In the genomic region with DNA sequence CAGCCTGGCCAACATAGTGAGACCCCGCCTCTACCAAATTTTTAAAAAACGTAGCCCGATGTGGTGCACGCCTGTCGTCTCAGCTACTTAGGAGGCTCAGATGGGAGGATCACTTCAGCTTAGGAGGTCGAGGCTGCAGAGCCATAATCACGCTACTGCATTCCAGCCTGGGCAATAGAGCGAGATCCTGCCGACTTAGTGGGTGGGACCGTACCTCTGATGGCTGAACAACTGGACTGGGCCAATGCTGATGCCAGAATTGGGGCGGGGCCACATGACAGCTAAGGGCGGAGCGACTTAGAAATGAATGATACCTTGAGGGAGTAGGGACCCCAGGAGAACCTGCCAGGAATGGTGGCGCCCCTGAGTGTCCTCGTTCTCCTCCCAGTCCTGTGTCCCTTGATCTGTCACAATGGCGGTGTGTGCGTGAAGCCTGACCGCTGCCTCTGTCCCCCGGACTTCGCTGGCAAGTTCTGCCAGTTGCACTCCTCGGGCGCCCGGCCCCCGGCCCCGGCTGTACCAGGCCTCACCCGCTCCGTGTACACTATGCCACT, we compare ENCODE assay signal across 7 cellular contexts. TPM values are rescaled to one million over a fixed set of nuclear protein-coding genes. Genes with fewer than 3 reads are reported as not detected.
DNase-seq lines count a peak whose midpoint lies in the region; ATAC-seq and TF ChIP-seq lines count a peak whose summit lies in the region.

No MANE protein-coding gene starts in this region.

- H3K36me3 ChIP-seq in right atrium auricular region: no peaks in the 10 kb centered on the region

- no peaks in the 10 kb centered on the region for H3K9me3 Mint-ChIP-seq in stimulated activated effector memory CD8-positive, alpha-beta T cell treated with anti-CD3 and anti-CD28 coated beads, Interleukin-12 subunit alpha, Interleukin-12 subunit beta, amount 100 ng/mL, for 72 hours

- H3K9me3 ChIP-seq in right atrium auricular region: no peaks in the 10 kb centered on the region

- TF ChIP-seq CTCF in HFF-Myc (IDR thresholded peaks at IDR 0.05; ENCODE audit: low read depth, low read length, missing control alignments) (no peak), right atrium auricular region (IDR thresholded peaks at IDR 0.05) (no peak)

- H3K4me1 Mint-ChIP-seq in stimulated activated effector memory CD8-positive, alpha-beta T cell treated with anti-CD3 and anti-CD28 coated beads, Interleukin-12 subunit alpha, Interleukin-12 subunit beta, amount 100 ng/mL, for 72 hours: peaks cover 86% of the 10 kb centered on the region

- peak overlapping the region; percentile 66 to 86 for H3K27ac ChIP-seq in right atrium auricular region

- ATAC-seq in stimulated activated effector memory CD8-positive, alpha-beta T cell treated with anti-CD3 and anti-CD28 coated beads, Interleukin-12 subunit alpha, Interleukin-12 subunit beta, amount 100 ng/mL, for 72 hours: no peak
- no peak for ATAC-seq in HG03108 (IDR thresholded peaks at IDR 0.05; ENCODE audit: unreplicated experiment)

- peaks cover 0 to 4% of the 10 kb centered on the region in 2 donors for H3K27me3 ChIP-seq in right atrium auricular region

- DNase-seq in HFF-Myc (ENCODE audit: extremely low read depth, low read depth) (no peak), SW480 (ENCODE audit: low spot score) (peak; percentile 74), right atrium auricular region (ENCODE audit: low spot score) (no peak), NCI-H2081 (lab: John Stamatoyannopoulos, UW) (no peak), iPS-NIHi11 (ENCODE audit: low spot score) (no peak)
- DNase-seq in stimulated activated effector memory CD8-positive, alpha-beta T cell treated with anti-CD3 and anti-CD28 coated beads, Interleukin-12 subunit alpha, Interleukin-12 subunit beta, amount 100 ng/mL, for 72 hours (ENCODE audit: low spot score in 2 of 2): no peak

- H3K27ac Mint-ChIP-seq in stimulated activated effector memory CD8-positive, alpha-beta T cell treated with anti-CD3 and anti-CD28 coated beads, Interleukin-12 subunit alpha, Interleukin-12 subunit beta, amount 100 ng/mL, for 72 hours: peak overlapping the region; percentile 88

- peaks cover 18% of the 10 kb centered on the region for H3K36me3 Mint-ChIP-seq in stimulated activated effector memory CD8-positive, alpha-beta T cell treated with anti-CD3 and anti-CD28 coated beads, Interleukin-12 subunit alpha, Interleukin-12 subunit beta, amount 100 ng/mL, for 72 hours

- peak overlapping the region; percentile 96 for H3K4me3 Mint-ChIP-seq in stimulated activated effector memory CD8-positive, alpha-beta T cell treated with anti-CD3 and anti-CD28 coated beads, Interleukin-12 subunit alpha, Interleukin-12 subunit beta, amount 100 ng/mL, for 72 hours

- H3K4me3 ChIP-seq in HFF-Myc (replicated peaks; ENCODE audit: low read depth, low read length) (peak overlapping the region; percentile 30), right atrium auricular region (peak overlapping the region; percentile 14 to 50)

- peaks cover 0 to 77% of the 10 kb centered on the region in 2 donors for H3K4me1 ChIP-seq in right atrium auricular region

RNA-seq across cellular contexts. Expression of a gene that starts 3.6 kb away (rescaled TPM):
- total RNA-seq in right atrium auricular region: 100 to 1,000 TPM; 152 to 257 TPM

RNA-seq across cellular contexts. Expression of a gene that starts 28.1 kb away (rescaled TPM):
- total RNA-seq in right atrium auricular region: 10 to 100 TPM; 15.8 to 35.6 TPM
